ENCODE assay signal across 1 cellular context in the genomic region with DNA sequence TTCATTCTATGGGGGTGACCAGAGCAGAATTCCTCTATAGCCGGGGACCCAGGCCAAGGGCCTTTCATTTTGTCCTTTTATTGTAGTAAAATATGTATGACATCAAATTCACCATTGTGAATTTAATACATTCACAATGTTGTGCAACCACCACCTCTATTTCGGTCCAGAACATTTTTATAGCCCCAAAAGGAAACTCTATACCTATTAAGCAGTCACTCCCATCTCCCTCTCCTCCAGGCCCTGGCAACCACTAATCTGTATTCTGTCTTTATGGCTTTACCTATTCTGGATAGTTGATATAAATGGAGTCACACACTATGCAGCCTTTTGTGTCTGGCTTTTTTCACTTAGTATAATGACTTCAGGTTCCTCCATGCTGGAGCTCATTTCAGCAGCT.
TF ChIP-seq lines count a peak whose summit lies in the region.

No MANE protein-coding gene starts in this region.

TF ChIP-seq in HepG2, 621 proteins besides CTCF, POLR2A, EP300 and RAD21:
- peak; percentile 69 for TF ChIP-seq ZNF7 (CRISPR knock-in tag; IDR thresholded peaks at IDR 0.05)
- 0 out of 2 replicates have a peak, but pooled peaks have one; percentile 5 for TF ChIP-seq CC2D1A (CRISPR knock-in tag; IDR thresholded peaks at IDR 0.05)
- TF ChIP-seq ZBTB8A (CRISPR knock-in tag; IDR thresholded peaks at IDR 0.05; ENCODE audit: borderline replicate concordance, low read depth) = no peak
- TF ChIP-seq, protein P1, sequence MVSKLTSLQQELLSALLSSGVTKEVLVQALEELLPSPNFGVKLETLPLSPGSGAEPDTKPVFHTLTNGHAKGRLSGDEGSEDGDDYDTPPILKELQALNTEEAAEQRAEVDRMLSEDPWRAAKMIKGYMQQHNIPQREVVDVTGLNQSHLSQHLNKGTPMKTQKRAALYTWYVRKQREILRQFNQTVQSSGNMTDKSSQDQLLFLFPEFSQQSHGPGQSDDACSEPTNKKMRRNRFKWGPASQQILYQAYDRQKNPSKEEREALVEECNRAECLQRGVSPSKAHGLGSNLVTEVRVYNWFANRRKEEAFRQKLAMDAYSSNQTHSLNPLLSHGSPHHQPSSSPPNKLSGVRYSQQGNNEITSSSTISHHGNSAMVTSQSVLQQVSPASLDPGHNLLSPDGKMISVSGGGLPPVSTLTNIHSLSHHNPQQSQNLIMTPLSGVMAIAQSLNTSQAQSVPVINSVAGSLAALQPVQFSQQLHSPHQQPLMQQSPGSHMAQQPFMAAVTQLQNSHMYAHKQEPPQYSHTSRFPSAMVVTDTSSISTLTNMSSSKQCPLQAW (CRISPR knock-in tag; IDR thresholded peaks at IDR 0.05) = no peak
- TF ChIP-seq, protein P2, sequence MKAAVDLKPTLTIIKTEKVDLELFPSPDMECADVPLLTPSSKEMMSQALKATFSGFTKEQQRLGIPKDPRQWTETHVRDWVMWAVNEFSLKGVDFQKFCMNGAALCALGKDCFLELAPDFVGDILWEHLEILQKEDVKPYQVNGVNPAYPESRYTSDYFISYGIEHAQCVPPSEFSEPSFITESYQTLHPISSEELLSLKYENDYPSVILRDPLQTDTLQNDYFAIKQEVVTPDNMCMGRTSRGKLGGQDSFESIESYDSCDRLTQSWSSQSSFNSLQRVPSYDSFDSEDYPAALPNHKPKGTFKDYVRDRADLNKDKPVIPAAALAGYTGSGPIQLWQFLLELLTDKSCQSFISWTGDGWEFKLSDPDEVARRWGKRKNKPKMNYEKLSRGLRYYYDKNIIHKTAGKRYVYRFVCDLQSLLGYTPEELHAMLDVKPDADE (CRISPR knock-in tag; IDR thresholded peaks at IDR 0.05) = no peak
- TF ChIP-seq ZSCAN21 (CRISPR knock-in tag; IDR thresholded peaks at IDR 0.05; ENCODE audit: borderline replicate concordance) = no peak
- TF ChIP-seq AGO2 (optimal IDR thresholded peaks at IDR 0.05; ENCODE audit: low read depth, low read length) = no peak
- no peak for TF ChIP-seq ZFP36L2 (CRISPR knock-in tag; IDR thresholded peaks at IDR 0.05)
- no peak for TF ChIP-seq PPARG (CRISPR knock-in tag; conservative IDR thresholded peaks at IDR 0.05)
- 0 out of 2 replicates have a peak, but pooled peaks have one; percentile 31 for TF ChIP-seq CEBPB (IDR thresholded peaks at IDR 0.05; ENCODE audit: borderline replicate concordance, low read depth, low read length)
